ENCODE assay signal across 1 cellular context in the genomic region with DNA sequence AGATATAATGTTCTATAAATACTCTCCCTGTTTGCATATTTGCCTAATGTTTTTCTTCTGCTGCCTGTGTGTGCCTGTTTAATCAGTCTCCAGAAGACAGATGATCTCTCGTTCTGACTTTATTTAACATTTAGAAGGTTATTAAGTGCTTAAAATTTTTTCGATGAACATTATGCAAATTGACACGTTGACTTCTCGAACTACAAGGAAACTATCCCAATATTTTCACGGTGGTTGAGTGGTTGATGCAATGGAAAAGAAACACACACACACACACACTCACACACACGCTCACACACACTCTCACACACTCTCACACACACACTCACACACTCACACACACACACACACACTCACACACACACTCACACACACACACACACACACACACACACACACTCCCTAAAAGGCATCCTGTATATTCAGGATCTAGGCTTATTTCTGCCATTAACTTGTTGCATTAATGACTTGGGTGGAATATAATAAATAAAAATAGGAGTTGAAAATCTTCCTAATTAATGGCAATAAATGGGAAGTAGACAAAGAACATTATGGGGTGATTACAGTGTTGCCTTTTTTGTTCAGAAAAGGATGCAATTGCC.
TF ChIP-seq lines count a peak whose summit lies in the region.

No MANE protein-coding gene starts in this region.

TF ChIP-seq in H1, 55 proteins besides CTCF, POLR2A, EP300 and RAD21:
- no peak for TF ChIP-seq PHF8 (conservative IDR thresholded peaks at IDR 0.05; ENCODE audit: low read depth, low read length)
- no peak for TF ChIP-seq RXRA (IDR thresholded peaks at IDR 0.05; ENCODE audit: insufficient read depth, low read depth, low read length)
- TF ChIP-seq RBBP5 (IDR thresholded peaks at IDR 0.05; ENCODE audit: borderline replicate concordance, low read depth, low read length): no peak
- no peak for TF ChIP-seq JUN (IDR thresholded peaks at IDR 0.05; ENCODE audit: low read depth, low read length)
- no peak for TF ChIP-seq EGR1 (IDR thresholded peaks at IDR 0.05; ENCODE audit: borderline replicate concordance, low read depth, low read length)
- no peak for TF ChIP-seq KDM1A (IDR thresholded peaks at IDR 0.05; ENCODE audit: borderline replicate concordance, low read length)
- TF ChIP-seq EZH2 (IDR thresholded peaks at IDR 0.05; ENCODE audit: low read depth, low read length, severe bottlenecking): no peak
- TF ChIP-seq MAFK (IDR thresholded peaks at IDR 0.05; ENCODE audit: low read depth, low read length): no peak
- TF ChIP-seq, protein P1, sequence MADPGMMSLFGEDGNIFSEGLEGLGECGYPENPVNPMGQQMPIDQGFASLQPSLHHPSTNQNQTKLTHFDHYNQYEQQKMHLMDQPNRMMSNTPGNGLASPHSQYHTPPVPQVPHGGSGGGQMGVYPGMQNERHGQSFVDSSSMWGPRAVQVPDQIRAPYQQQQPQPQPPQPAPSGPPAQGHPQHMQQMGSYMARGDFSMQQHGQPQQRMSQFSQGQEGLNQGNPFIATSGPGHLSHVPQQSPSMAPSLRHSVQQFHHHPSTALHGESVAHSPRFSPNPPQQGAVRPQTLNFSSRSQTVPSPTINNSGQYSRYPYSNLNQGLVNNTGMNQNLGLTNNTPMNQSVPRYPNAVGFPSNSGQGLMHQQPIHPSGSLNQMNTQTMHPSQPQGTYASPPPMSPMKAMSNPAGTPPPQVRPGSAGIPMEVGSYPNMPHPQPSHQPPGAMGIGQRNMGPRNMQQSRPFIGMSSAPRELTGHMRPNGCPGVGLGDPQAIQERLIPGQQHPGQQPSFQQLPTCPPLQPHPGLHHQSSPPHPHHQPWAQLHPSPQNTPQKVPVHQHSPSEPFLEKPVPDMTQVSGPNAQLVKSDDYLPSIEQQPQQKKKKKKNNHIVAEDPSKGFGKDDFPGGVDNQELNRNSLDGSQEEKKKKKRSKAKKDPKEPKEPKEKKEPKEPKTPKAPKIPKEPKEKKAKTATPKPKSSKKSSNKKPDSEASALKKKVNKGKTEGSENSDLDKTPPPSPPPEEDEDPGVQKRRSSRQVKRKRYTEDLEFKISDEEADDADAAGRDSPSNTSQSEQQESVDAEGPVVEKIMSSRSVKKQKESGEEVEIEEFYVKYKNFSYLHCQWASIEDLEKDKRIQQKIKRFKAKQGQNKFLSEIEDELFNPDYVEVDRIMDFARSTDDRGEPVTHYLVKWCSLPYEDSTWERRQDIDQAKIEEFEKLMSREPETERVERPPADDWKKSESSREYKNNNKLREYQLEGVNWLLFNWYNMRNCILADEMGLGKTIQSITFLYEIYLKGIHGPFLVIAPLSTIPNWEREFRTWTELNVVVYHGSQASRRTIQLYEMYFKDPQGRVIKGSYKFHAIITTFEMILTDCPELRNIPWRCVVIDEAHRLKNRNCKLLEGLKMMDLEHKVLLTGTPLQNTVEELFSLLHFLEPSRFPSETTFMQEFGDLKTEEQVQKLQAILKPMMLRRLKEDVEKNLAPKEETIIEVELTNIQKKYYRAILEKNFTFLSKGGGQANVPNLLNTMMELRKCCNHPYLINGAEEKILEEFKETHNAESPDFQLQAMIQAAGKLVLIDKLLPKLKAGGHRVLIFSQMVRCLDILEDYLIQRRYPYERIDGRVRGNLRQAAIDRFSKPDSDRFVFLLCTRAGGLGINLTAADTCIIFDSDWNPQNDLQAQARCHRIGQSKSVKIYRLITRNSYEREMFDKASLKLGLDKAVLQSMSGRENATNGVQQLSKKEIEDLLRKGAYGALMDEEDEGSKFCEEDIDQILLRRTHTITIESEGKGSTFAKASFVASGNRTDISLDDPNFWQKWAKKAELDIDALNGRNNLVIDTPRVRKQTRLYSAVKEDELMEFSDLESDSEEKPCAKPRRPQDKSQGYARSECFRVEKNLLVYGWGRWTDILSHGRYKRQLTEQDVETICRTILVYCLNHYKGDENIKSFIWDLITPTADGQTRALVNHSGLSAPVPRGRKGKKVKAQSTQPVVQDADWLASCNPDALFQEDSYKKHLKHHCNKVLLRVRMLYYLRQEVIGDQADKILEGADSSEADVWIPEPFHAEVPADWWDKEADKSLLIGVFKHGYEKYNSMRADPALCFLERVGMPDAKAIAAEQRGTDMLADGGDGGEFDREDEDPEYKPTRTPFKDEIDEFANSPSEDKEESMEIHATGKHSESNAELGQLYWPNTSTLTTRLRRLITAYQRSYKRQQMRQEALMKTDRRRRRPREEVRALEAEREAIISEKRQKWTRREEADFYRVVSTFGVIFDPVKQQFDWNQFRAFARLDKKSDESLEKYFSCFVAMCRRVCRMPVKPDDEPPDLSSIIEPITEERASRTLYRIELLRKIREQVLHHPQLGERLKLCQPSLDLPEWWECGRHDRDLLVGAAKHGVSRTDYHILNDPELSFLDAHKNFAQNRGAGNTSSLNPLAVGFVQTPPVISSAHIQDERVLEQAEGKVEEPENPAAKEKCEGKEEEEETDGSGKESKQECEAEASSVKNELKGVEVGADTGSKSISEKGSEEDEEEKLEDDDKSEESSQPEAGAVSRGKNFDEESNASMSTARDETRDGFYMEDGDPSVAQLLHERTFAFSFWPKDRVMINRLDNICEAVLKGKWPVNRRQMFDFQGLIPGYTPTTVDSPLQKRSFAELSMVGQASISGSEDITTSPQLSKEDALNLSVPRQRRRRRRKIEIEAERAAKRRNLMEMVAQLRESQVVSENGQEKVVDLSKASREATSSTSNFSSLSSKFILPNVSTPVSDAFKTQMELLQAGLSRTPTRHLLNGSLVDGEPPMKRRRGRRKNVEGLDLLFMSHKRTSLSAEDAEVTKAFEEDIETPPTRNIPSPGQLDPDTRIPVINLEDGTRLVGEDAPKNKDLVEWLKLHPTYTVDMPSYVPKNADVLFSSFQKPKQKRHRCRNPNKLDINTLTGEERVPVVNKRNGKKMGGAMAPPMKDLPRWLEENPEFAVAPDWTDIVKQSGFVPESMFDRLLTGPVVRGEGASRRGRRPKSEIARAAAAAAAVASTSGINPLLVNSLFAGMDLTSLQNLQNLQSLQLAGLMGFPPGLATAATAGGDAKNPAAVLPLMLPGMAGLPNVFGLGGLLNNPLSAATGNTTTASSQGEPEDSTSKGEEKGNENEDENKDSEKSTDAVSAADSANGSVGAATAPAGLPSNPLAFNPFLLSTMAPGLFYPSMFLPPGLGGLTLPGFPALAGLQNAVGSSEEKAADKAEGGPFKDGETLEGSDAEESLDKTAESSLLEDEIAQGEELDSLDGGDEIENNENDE (IDR thresholded peaks at IDR 0.05; ENCODE audit: insufficient replicate concordance, low read length): no peak
- TF ChIP-seq NANOG (IDR thresholded peaks at IDR 0.05; ENCODE audit: insufficient read depth, low read depth, low read length, poor library complexity, severe bottlenecking): no peak
- no peak for TF ChIP-seq SIN3A (conservative IDR thresholded peaks at IDR 0.05 in 1 of 2, IDR thresholded peaks at IDR 0.05 in 1 of 2; ENCODE audit: low read depth in 1 of 2, low read length in 2 of 2)
- TF ChIP-seq BRCA1 (IDR thresholded peaks at IDR 0.05; ENCODE audit: low read depth, low read length): no peak
- TF ChIP-seq ATF3 (IDR thresholded peaks at IDR 0.05; ENCODE audit: insufficient read depth, low read depth, low read length): no peak
- TF ChIP-seq SP4 (IDR thresholded peaks at IDR 0.05; ENCODE audit: low read length): no peak
- no peak for TF ChIP-seq FOSL1 (IDR thresholded peaks at IDR 0.05; ENCODE audit: insufficient read depth, low read depth, low read length)
- TF ChIP-seq CREB1 (IDR thresholded peaks at IDR 0.05): no peak
- TF ChIP-seq TAF7 (optimal IDR thresholded peaks at IDR 0.05; ENCODE audit: borderline replicate concordance, low read depth, low read length): no peak
- no peak for TF ChIP-seq CHD1 (IDR thresholded peaks at IDR 0.05; ENCODE audit: low read depth, low read length)
- TF ChIP-seq ASH2L (IDR thresholded peaks at IDR 0.05; ENCODE audit: low read length): no peak
- no peak for TF ChIP-seq ATF2 (IDR thresholded peaks at IDR 0.05; ENCODE audit: low read length)
TF ChIP-seq in H1: peak in this region for 0.
